ENCODE assay signal across 9 cellular contexts in the genomic region with DNA sequence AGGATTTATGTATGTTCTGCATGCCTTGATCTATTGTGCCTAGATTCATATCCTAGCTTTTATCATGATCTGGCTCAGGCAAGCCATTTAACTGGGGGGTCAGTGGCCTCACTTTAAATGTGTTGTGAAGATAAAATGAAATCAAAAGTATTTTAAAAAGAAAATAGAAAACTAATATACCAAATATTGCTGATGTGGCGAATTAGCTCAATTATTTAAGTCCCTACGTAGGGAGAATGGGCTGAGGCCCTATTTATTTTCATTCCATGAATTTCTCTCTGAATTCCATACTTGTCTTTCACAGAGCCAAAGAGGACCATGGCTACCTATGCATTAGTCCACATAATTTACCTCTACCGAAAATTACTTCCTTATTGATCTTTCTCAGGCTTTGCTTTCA. TPM values are rescaled to one million over a fixed set of nuclear protein-coding genes. Genes with fewer than 3 reads are reported as not detected.
A peak's percentile ranks its signal among the peaks of the same experiment; 100 is the strongest.
DNase-seq lines count a peak whose midpoint lies in the region; ATAC-seq and TF ChIP-seq lines count a peak whose summit lies in the region.
"Had no signal": no experiment of that assay in that cellular context is flagged by ENCODE, and none has a peak within 500 bp of the region (broad histone marks: within the 10 kb centered on the region; RNA-seq: fewer than 3 reads in every experiment).

No MANE protein-coding gene starts in this region.

- no peak for TF ChIP-seq CTCF in C4-2B (conservative IDR thresholded peaks at IDR 0.05)
- no peak for TF ChIP-seq CTCF in coronary artery (IDR thresholded peaks at IDR 0.05)

- no peaks in the 10 kb centered on the region for H3K27me3 ChIP-seq in Karpas-422 (ENCODE audit: low read length)

- H3K36me3 Mint-ChIP-seq in natural killer cell treated with Interleukin-12 subunit alpha and Interleukin-12 subunit beta and Interleukin-15 and Interleukin-18, amount 100 ng/mL, for 72 hours = peaks cover 13% of the 10 kb centered on the region

- peak overlapping the region; percentile 84 for H3K27ac Mint-ChIP-seq in natural killer cell treated with Interleukin-12 subunit alpha and Interleukin-12 subunit beta and Interleukin-15 and Interleukin-18, amount 100 ng/mL, for 72 hours

- H3K4me3 ChIP-seq in Karpas-422 (ENCODE audit: low read length) (peak overlapping the region; percentile 97), coronary artery (peak overlapping the region; percentile 84)

- peaks cover 27 to 34% of the 10 kb centered on the region in 2 donors for H3K4me1 Mint-ChIP-seq in natural killer cell treated with Interleukin-12 subunit alpha and Interleukin-12 subunit beta and Interleukin-15 and Interleukin-18, amount 100 ng/mL, for 72 hours (ENCODE audit: low read depth in 2 of 2)

- peaks cover 38% of the 10 kb centered on the region for H3K4me1 ChIP-seq in Karpas-422 (ENCODE audit: low read length)

- no peaks in the 10 kb centered on the region for H3K9me3 ChIP-seq in Karpas-422 (ENCODE audit: low read length)

- peaks cover 89% of the 10 kb centered on the region for H3K79me2 ChIP-seq in Karpas-422 (ENCODE audit: low read length)

- H3K4me3 Mint-ChIP-seq in natural killer cell treated with Interleukin-12 subunit alpha and Interleukin-12 subunit beta and Interleukin-15 and Interleukin-18, amount 100 ng/mL, for 72 hours = peak overlapping the region; percentile 94

- H3K4me2 ChIP-seq in Karpas-422 (ENCODE audit: low read depth, low read length, poor library complexity, severe bottlenecking) = peak overlapping the region; percentile 89

- peak overlapping the region; percentile 95 for H3K9ac ChIP-seq in Karpas-422 (ENCODE audit: low read length)

- H3K9me2 ChIP-seq in Karpas-422 (replicated peaks; ENCODE audit: insufficient read depth, low read length) = no peaks in the 10 kb centered on the region

- no peaks in the 10 kb centered on the region for H4K20me1 ChIP-seq in Karpas-422 (ENCODE audit: insufficient read depth, low read depth, low read length)

- peak overlapping the region; percentile 89; the same call in 1 of the 2 replicates for H3K27ac ChIP-seq in C4-2B
- no peak overlapping the region; the same call in 1 of the 2 replicates for H3K27ac ChIP-seq in Karpas-422 (ENCODE audit: low read length)
- H3K27ac ChIP-seq in coronary artery = no peak overlapping the region

- H3K36me3 ChIP-seq in Karpas-422 (ENCODE audit: insufficient read depth, low read length) = peaks cover 10% of the 10 kb centered on the region

- ATAC-seq in natural killer cell treated with Interleukin-12 subunit alpha and Interleukin-12 subunit beta and Interleukin-15 and Interleukin-18, amount 100 ng/mL, for 72 hours = no peak

- no peaks in the 10 kb centered on the region for H3K27me3 Mint-ChIP-seq in natural killer cell treated with Interleukin-12 subunit alpha and Interleukin-12 subunit beta and Interleukin-15 and Interleukin-18, amount 100 ng/mL, for 72 hours

- DNase-seq in Karpas-422 (peak; percentile 47), coronary artery (ENCODE audit: low spot score) (no peak), DMS114 treated with DMSO at 0.1 percent for 48 hours (lab: John Stamatoyannopoulos, UW; ENCODE audit: unreplicated experiment) (no peak), NCI-H446 (lab: John Stamatoyannopoulos, UW) (no peak), SHP77 treated with DMSO at 0.1 percent for 48 hours (lab: John Stamatoyannopoulos, UW) (no peak)
- DNase-seq in natural killer cell treated with Interleukin-12 subunit alpha and Interleukin-12 subunit beta and Interleukin-15 and Interleukin-18, amount 100 ng/mL, for 72 hours (ENCODE audit: low spot score) = no peak
- no peak for DNase-seq in activated effector memory CD4-positive, alpha-beta T cell treated with anti-CD3 and anti-CD28 coated beads, Interleukin-2, amount 50 U/mL, for 16 hours
- DNase-seq: activated CD4-positive, CD25-positive, alpha-beta regulatory T cell had no signal

- no peaks in the 10 kb centered on the region for H3K9me3 Mint-ChIP-seq in natural killer cell treated with Interleukin-12 subunit alpha and Interleukin-12 subunit beta and Interleukin-15 and Interleukin-18, amount 100 ng/mL, for 72 hours

- 0 out of 2 replicates have a peak overlapping the region, but pooled peaks have one; percentile 4 for H2AFZ ChIP-seq in Karpas-422 (ENCODE audit: low read length)

RNA-seq across cellular contexts. Expression of gene MBLAC2, which starts 1.8 kb away (rescaled TPM):
- 8.3 and 18.0 TPM in 2 replicates for total RNA-seq in Karpas-422 (2014; rRNA removed; shearing (Covaris generic); ENCODE audit: low replicate concordance)
- 1 to 10 TPM; 3.2 to 4.9 TPM for total RNA-seq in natural killer cell treated with Interleukin-12 subunit alpha and Interleukin-12 subunit beta and Interleukin-15 and Interleukin-18, amount 100 ng/mL, for 72 hours

RNA-seq across cellular contexts. Expression of gene POLR3G, which starts 1.9 kb away (rescaled TPM):
- total RNA-seq in Karpas-422 (2014; rRNA removed; shearing (Covaris generic); ENCODE audit: low replicate concordance) = 32.9 and 62.5 TPM in 2 replicates
- total RNA-seq in natural killer cell treated with Interleukin-12 subunit alpha and Interleukin-12 subunit beta and Interleukin-15 and Interleukin-18, amount 100 ng/mL, for 72 hours = 10 to 100 TPM in 1 of 2 donors, 1 to 10 TPM in 1; 9.5 to 29.3 TPM

RNA-seq across cellular contexts. Expression of gene LYSMD3, which starts 56.6 kb away (rescaled TPM):
- 5.2 and 18.5 TPM in 2 replicates for total RNA-seq in Karpas-422 (2014; rRNA removed; shearing (Covaris generic); ENCODE audit: low replicate concordance)
- total RNA-seq in natural killer cell treated with Interleukin-12 subunit alpha and Interleukin-12 subunit beta and Interleukin-15 and Interleukin-18, amount 100 ng/mL, for 72 hours = 10 to 100 TPM; 16.2 to 24.4 TPM
